In genomic region chr1:193406901-193407300, GRCh38 we compare ENCODE assay signal across 8 cellular contexts.
DNase-seq lines count a peak whose midpoint lies in the region; ATAC-seq and TF ChIP-seq lines count a peak whose summit lies in the region.
"Had no signal": no experiment of that assay in that cellular context is flagged by ENCODE, and none has a peak within 500 bp of the region (broad histone marks: within the 10 kb centered on the region; RNA-seq: fewer than 3 reads in every experiment).

No MANE protein-coding gene starts in this region.

- H3K27me3 ChIP-seq in foreskin keratinocyte: no peaks in the 10 kb centered on the region

- H3K27me3 Mint-ChIP-seq in T-helper 1 cell treated with Interleukin-12 subunit alpha and Interleukin-12 subunit beta and Interleukin-4 antibody, amounts not matched to agents 30 μg/mL and 1 μg/mL, for 36 hours (ENCODE audit: low read depth): no peaks in the 10 kb centered on the region
- H3K27me3 Mint-ChIP-seq: dendritic cell treated with granulocyte-macrophage colony-stimulating factor and Interleukin-4, amounts not matched to agents 40 ng/mL and 50 ng/mL, for 4 days had no signal

- ATAC-seq in GM21526 (IDR thresholded peaks at IDR 0.05; ENCODE audit: low FRiP score, unreplicated experiment): peak; percentile 78
- peak; percentile 60 for ATAC-seq in foreskin keratinocyte

- TF ChIP-seq CTCF in LNCAP (IDR thresholded peaks at IDR 0.05): peak; percentile 91
- peak; percentile 83 for TF ChIP-seq CTCF in foreskin keratinocyte (conservative IDR thresholded peaks at IDR 0.05)

- H3K4me1 ChIP-seq in foreskin keratinocyte: peaks cover 9% of the 10 kb centered on the region

- peak overlapping the region; percentile 11 for H3K27ac Mint-ChIP-seq in T-helper 1 cell treated with Interleukin-12 subunit alpha and Interleukin-12 subunit beta and Interleukin-4 antibody, amounts not matched to agents 30 μg/mL and 1 μg/mL, for 36 hours
- H3K27ac Mint-ChIP-seq: dendritic cell treated with granulocyte-macrophage colony-stimulating factor and Interleukin-4, amounts not matched to agents 40 ng/mL and 50 ng/mL, for 4 days had no signal

- DNase-seq in GM04504 (ENCODE audit: low read depth): peak; percentile 17
- peak in 1 of 2 donors; percentile 37 for DNase-seq in foreskin keratinocyte
- DNase-seq in pulmonary artery endothelial cell (ENCODE audit: low read depth, low spot score): peak; percentile 15
- DNase-seq in COLO668 (lab: John Stamatoyannopoulos, UW; ENCODE audit: unreplicated experiment): no peak

- no peak overlapping the region for H3K4me3 Mint-ChIP-seq in T-helper 1 cell treated with Interleukin-12 subunit alpha and Interleukin-12 subunit beta and Interleukin-4 antibody, amounts not matched to agents 30 μg/mL and 1 μg/mL, for 36 hours
- H3K4me3 Mint-ChIP-seq: dendritic cell treated with granulocyte-macrophage colony-stimulating factor and Interleukin-4, amounts not matched to agents 40 ng/mL and 50 ng/mL, for 4 days had no signal

- peaks cover 12% of the 10 kb centered on the region for H3K9me3 Mint-ChIP-seq in T-helper 1 cell treated with Interleukin-12 subunit alpha and Interleukin-12 subunit beta and Interleukin-4 antibody, amounts not matched to agents 30 μg/mL and 1 μg/mL, for 36 hours
- H3K9me3 Mint-ChIP-seq: dendritic cell treated with granulocyte-macrophage colony-stimulating factor and Interleukin-4, amounts not matched to agents 40 ng/mL and 50 ng/mL, for 4 days had no signal

- H3K27ac ChIP-seq in foreskin keratinocyte: no peak overlapping the region

- H3K4me1 Mint-ChIP-seq in T-helper 1 cell treated with Interleukin-12 subunit alpha and Interleukin-12 subunit beta and Interleukin-4 antibody, amounts not matched to agents 30 μg/mL and 1 μg/mL, for 36 hours (ENCODE audit: low read depth): peaks cover 30% of the 10 kb centered on the region

- H3K36me3 Mint-ChIP-seq in T-helper 1 cell treated with Interleukin-12 subunit alpha and Interleukin-12 subunit beta and Interleukin-4 antibody, amounts not matched to agents 30 μg/mL and 1 μg/mL, for 36 hours (ENCODE audit: low read depth): peaks cover 20% of the 10 kb centered on the region
